ENCODE assay signal across 1 cellular context in genomic region chr2:20594048-20594750, GRCh38.
TF ChIP-seq lines count a peak whose summit lies in the region.

No MANE protein-coding gene starts in this region.

TF ChIP-seq in H1, 55 proteins besides CTCF, POLR2A, EP300 and RAD21:
- TF ChIP-seq BACH1 (IDR thresholded peaks at IDR 0.05; ENCODE audit: low read length) (no peak), NANOG (IDR thresholded peaks at IDR 0.05; ENCODE audit: insufficient read depth, low read depth, low read length, poor library complexity, severe bottlenecking) (no peak), PHF8 (conservative IDR thresholded peaks at IDR 0.05; ENCODE audit: low read depth, low read length) (no peak), CREB1 (IDR thresholded peaks at IDR 0.05) (no peak), JUN (IDR thresholded peaks at IDR 0.05; ENCODE audit: low read depth, low read length) (no peak), JUND (IDR thresholded peaks at IDR 0.05; ENCODE audit: low read length) (no peak), CHD7 (IDR thresholded peaks at IDR 0.05; ENCODE audit: insufficient replicate concordance, low read length) (no peak), CBX5 (IDR thresholded peaks at IDR 0.05; ENCODE audit: low read depth, low read length) (no peak), MAX (IDR thresholded peaks at IDR 0.05) (no peak), CTBP2 (IDR thresholded peaks at IDR 0.05; ENCODE audit: borderline replicate concordance, insufficient read depth, insufficient read length, low read length) (no peak)
